In the genomic region with DNA sequence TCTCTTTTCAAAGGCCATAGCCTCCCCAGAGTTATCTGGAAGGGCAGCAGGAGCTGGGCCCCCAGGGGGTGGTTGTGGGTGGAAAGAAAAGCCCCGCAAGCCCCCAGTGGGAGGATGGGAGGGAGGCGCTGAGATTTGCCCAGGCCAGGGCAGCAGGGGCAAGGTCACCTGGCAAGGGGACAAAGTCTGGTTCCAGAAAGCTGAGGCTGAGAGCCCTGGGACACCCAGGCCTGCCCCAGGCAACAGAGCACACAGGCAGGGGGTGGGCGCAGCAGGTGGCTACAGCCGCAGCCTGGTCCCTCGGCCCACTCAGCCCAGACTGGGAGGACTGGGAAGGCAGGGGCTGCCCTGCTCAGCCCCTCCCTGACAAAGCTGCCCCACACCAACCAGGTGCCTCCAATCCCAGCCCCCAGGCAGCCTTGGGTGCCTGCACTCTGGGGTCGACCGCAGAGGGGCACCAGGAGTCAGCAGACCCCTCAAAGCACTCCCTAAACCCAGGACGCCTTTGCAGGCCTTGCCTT, we compare ENCODE assay signal across 21 cellular contexts. TPM values are rescaled to one million over a fixed set of nuclear protein-coding genes. Genes with fewer than 3 reads are reported as not detected.
"Had no signal": no experiment of that assay in that cellular context is flagged by ENCODE, and none has a peak within 500 bp of the region (broad histone marks: within the 10 kb centered on the region; RNA-seq: fewer than 3 reads in every experiment).

No MANE protein-coding gene starts in this region.

- H3K4me3 Mint-ChIP-seq: activated CD8-positive, alpha-beta T cell treated with anti-CD3 and anti-CD28 coated beads for 36 hours; activated naive CD4-positive, alpha-beta T cell treated with anti-CD3 and anti-CD28 coated beads, Interleukin-2, amount 10 ng/mL, durations not matched to agents 7 days and 5 days; activated naive CD8-positive, alpha-beta T cell treated with anti-CD3 and anti-CD28 coated beads for 36 hours; activated T-cell treated with anti-CD3 and anti-CD28 coated beads, Interleukin-2, amount 50 U/mL, for 4 hours; T-helper 1 cell treated with Interleukin-12 subunit alpha and Interleukin-12 subunit beta and Interleukin-4 antibody, amounts not matched to agents 30 μg/mL and 1 μg/mL, for 36 hours had no signal

- H3K27ac ChIP-seq: breast epithelium, SJSA1 had no signal

- H3K27me3 ChIP-seq: breast epithelium, SJSA1 had no signal

- H3K36me3 Mint-ChIP-seq: activated naive CD4-positive, alpha-beta T cell treated with anti-CD3 and anti-CD28 coated beads, Interleukin-2, amount 10 ng/mL, durations not matched to agents 7 days and 5 days; activated naive CD8-positive, alpha-beta T cell treated with anti-CD3 and anti-CD28 coated beads for 36 hours had no signal

- H3K36me3 ChIP-seq: breast epithelium, SJSA1 had no signal

- H3K9me3 Mint-ChIP-seq: activated CD8-positive, alpha-beta T cell treated with anti-CD3 and anti-CD28 coated beads for 36 hours; activated naive CD4-positive, alpha-beta T cell treated with anti-CD3 and anti-CD28 coated beads, Interleukin-2, amount 10 ng/mL, durations not matched to agents 7 days and 5 days; activated T-cell treated with anti-CD3 and anti-CD28 coated beads, Interleukin-2, amount 50 U/mL, for 4 hours; T-helper 1 cell treated with Interleukin-12 subunit alpha and Interleukin-12 subunit beta and Interleukin-4 antibody, amounts not matched to agents 30 μg/mL and 1 μg/mL, for 36 hours had no signal

- H3K27ac Mint-ChIP-seq: activated naive CD4-positive, alpha-beta T cell treated with anti-CD3 and anti-CD28 coated beads, Interleukin-2, amount 10 ng/mL, durations not matched to agents 7 days and 5 days; activated naive CD8-positive, alpha-beta T cell treated with anti-CD3 and anti-CD28 coated beads for 36 hours; T-helper 1 cell treated with Interleukin-12 subunit alpha and Interleukin-12 subunit beta and Interleukin-4 antibody, amounts not matched to agents 30 μg/mL and 1 μg/mL, for 36 hours had no signal

- DNase-seq: activated CD4-positive, alpha-beta T cell treated with anti-CD3 and anti-CD28 coated beads for 4 hours; activated CD8-positive, alpha-beta T cell treated with anti-CD3 and anti-CD28 coated beads for 36 hours; activated gamma-delta T cell treated with Interleukin-2 at 50 U/mL for 16 hours; activated naive CD4-positive, alpha-beta T cell treated with anti-CD3 and anti-CD28 coated beads, Interleukin-2, amount 10 ng/mL, durations not matched to agents 7 days and 5 days; activated naive CD8-positive, alpha-beta T cell treated with anti-CD3 and anti-CD28 coated beads for 36 hours; activated T-cell treated with anti-CD3 and anti-CD28 coated beads, Interleukin-2, amount 50 U/mL, for 4 hours; aorta; caudate nucleus; Kasumi-1; KBM-7; NCI-H1105 treated with DMSO at 0.1 percent for 48 hours; NCI-H1436 treated with DMSO at 0.1 percent for 48 hours; NCI-H187; NCI-H2081; NCI-H510A treated with DMSO at 0.1 percent for 48 hours; PC-3; SHP77 had no signal

- ATAC-seq: activated CD4-positive, CD25-positive, alpha-beta regulatory T cell treated with anti-CD3 and anti-CD28 coated beads, Interleukin-2, amount 50 U/mL, for 24 hours; activated CD8-positive, alpha-beta T cell treated with anti-CD3 and anti-CD28 coated beads for 36 hours; activated T-cell treated with anti-CD3 and anti-CD28 coated beads, Interleukin-2, amount 50 U/mL, for 4 hours; PC-3 had no signal

- H3K9me3 ChIP-seq: breast epithelium, SJSA1 had no signal

- H3K4me1 ChIP-seq: breast epithelium, SJSA1 had no signal

- H3K4me1 Mint-ChIP-seq: activated naive CD4-positive, alpha-beta T cell treated with anti-CD3 and anti-CD28 coated beads, Interleukin-2, amount 10 ng/mL, durations not matched to agents 7 days and 5 days had no signal

- H3K27me3 Mint-ChIP-seq: activated CD8-positive, alpha-beta T cell treated with anti-CD3 and anti-CD28 coated beads for 36 hours; activated naive CD4-positive, alpha-beta T cell treated with anti-CD3 and anti-CD28 coated beads, Interleukin-2, amount 10 ng/mL, durations not matched to agents 7 days and 5 days; activated naive CD8-positive, alpha-beta T cell treated with anti-CD3 and anti-CD28 coated beads for 36 hours had no signal

- H3K4me3 ChIP-seq: breast epithelium, SJSA1 had no signal

RNA-seq across cellular contexts. Expression of a gene that starts 23.7 kb away (rescaled TPM):
- total RNA-seq: activated CD8-positive, alpha-beta T cell treated with anti-CD3 and anti-CD28 coated beads for 36 hours; activated naive CD8-positive, alpha-beta T cell treated with anti-CD3 and anti-CD28 coated beads for 36 hours; activated T-cell treated with anti-CD3 and anti-CD28 coated beads, Interleukin-2, amount 50 U/mL, for 4 hours; breast epithelium; PC-3; SJSA1 had no signal
